In genomic region chr17:14604920-14605599, GRCh38 we compare ENCODE assay signal across 10 cellular contexts.
DNase-seq lines count a peak whose midpoint lies in the region; ATAC-seq and TF ChIP-seq lines count a peak whose summit lies in the region.
"Had no signal": no experiment of that assay in that cellular context is flagged by ENCODE, and none has a peak within 500 bp of the region (broad histone marks: within the 10 kb centered on the region; RNA-seq: fewer than 3 reads in every experiment).

No MANE protein-coding gene starts in this region.

- no peaks in the 10 kb centered on the region for H3K36me3 Mint-ChIP-seq in activated naive CD8-positive, alpha-beta T cell treated with anti-CD3 and anti-CD28 coated beads, Interleukin-2, amount 50 U/mL, for 24 hours (ENCODE audit: low read depth)
- no peaks in the 10 kb centered on the region for H3K36me3 Mint-ChIP-seq in activated naive CD8-positive, alpha-beta T cell treated with anti-CD3 and anti-CD28 coated beads for 36 hours

- H3K36me3 ChIP-seq in adrenal gland (replicated peaks in 1 of 2) (no peaks in the 10 kb centered on the region), lower lobe of right lung (no peaks in the 10 kb centered on the region), H7 (replicated peaks; ENCODE audit: control insufficient read depth, insufficient read depth, low read length) (no peaks in the 10 kb centered on the region)

- peak overlapping the region; percentile 46 for H3K27ac Mint-ChIP-seq in activated naive CD8-positive, alpha-beta T cell treated with anti-CD3 and anti-CD28 coated beads, Interleukin-2, amount 50 U/mL, for 24 hours
- no peak overlapping the region for H3K27ac Mint-ChIP-seq in activated naive CD8-positive, alpha-beta T cell treated with anti-CD3 and anti-CD28 coated beads for 36 hours

- H3K27me3 ChIP-seq in adrenal gland (no peaks in the 10 kb centered on the region), lower lobe of right lung (ENCODE audit: low read depth) (no peaks in the 10 kb centered on the region), H7 (ENCODE audit: control insufficient read depth, insufficient read depth, low read length) (no peaks in the 10 kb centered on the region)

- no peak for TF ChIP-seq POLR2A in adrenal gland (IDR thresholded peaks at IDR 0.05)

- ATAC-seq in activated naive CD8-positive, alpha-beta T cell treated with anti-CD3 and anti-CD28 coated beads, Interleukin-2, amount 50 U/mL, for 24 hours: no peak
- ATAC-seq in lower lobe of right lung (peak; percentile 84 to 94), HG03571 (IDR thresholded peaks at IDR 0.05; ENCODE audit: unreplicated experiment) (no peak)

- no peak for DNase-seq in activated naive CD8-positive, alpha-beta T cell treated with anti-CD3 and anti-CD28 coated beads, Interleukin-2, amount 50 U/mL, for 24 hours
- no peak for DNase-seq in activated naive CD8-positive, alpha-beta T cell treated with anti-CD3 and anti-CD28 coated beads for 36 hours
- DNase-seq in adrenal gland: peak; percentile 25 to 69 (median 50)
- DNase-seq in lower lobe of right lung: peak; percentile 61
- no peak for DNase-seq in H7
- DNase-seq in activated CD4-positive, alpha-beta T cell treated with anti-CD3 and anti-CD28 coated beads, Interleukin-2, amount 50 U/mL, for 1 hour: no peak
- DNase-seq in DMS79 (lab: John Stamatoyannopoulos, UW): no peak
- DNase-seq: NCI-H526 treated with DMSO at 0.1 percent for 48 hours; stimulated activated CD4-positive, alpha-beta T cell treated with anti-CD3 and anti-CD28 coated beads, Interleukin-4, amount 100 ng/mL, for 24 hours had no signal

- no peaks in the 10 kb centered on the region for H3K27me3 Mint-ChIP-seq in activated naive CD8-positive, alpha-beta T cell treated with anti-CD3 and anti-CD28 coated beads, Interleukin-2, amount 50 U/mL, for 24 hours
- no peaks in the 10 kb centered on the region for H3K27me3 Mint-ChIP-seq in activated naive CD8-positive, alpha-beta T cell treated with anti-CD3 and anti-CD28 coated beads for 36 hours

- H3K27ac ChIP-seq in adrenal gland (peak overlapping the region in 2 of 5 donors; percentile 3 to 81), lower lobe of right lung (peak overlapping the region; percentile 44)

- H3K9me3 Mint-ChIP-seq in activated naive CD8-positive, alpha-beta T cell treated with anti-CD3 and anti-CD28 coated beads, Interleukin-2, amount 50 U/mL, for 24 hours: peaks cover 10% of the 10 kb centered on the region
- peaks cover 6% of the 10 kb centered on the region for H3K9me3 Mint-ChIP-seq in activated naive CD8-positive, alpha-beta T cell treated with anti-CD3 and anti-CD28 coated beads for 36 hours

- peaks cover 8% of the 10 kb centered on the region for H3K4me1 Mint-ChIP-seq in activated naive CD8-positive, alpha-beta T cell treated with anti-CD3 and anti-CD28 coated beads, Interleukin-2, amount 50 U/mL, for 24 hours
- H3K4me1 Mint-ChIP-seq in activated naive CD8-positive, alpha-beta T cell treated with anti-CD3 and anti-CD28 coated beads for 36 hours: peaks cover 8% of the 10 kb centered on the region

- no peak overlapping the region for H3K4me3 Mint-ChIP-seq in activated naive CD8-positive, alpha-beta T cell treated with anti-CD3 and anti-CD28 coated beads, Interleukin-2, amount 50 U/mL, for 24 hours
- no peak overlapping the region for H3K4me3 Mint-ChIP-seq in activated naive CD8-positive, alpha-beta T cell treated with anti-CD3 and anti-CD28 coated beads for 36 hours

- H3K9me3 ChIP-seq in adrenal gland (replicated peaks in 1 of 3) (no peaks in the 10 kb centered on the region), lower lobe of right lung (no peaks in the 10 kb centered on the region)

- no peak for TF ChIP-seq CTCF in adrenal gland (IDR thresholded peaks at IDR 0.05)
- TF ChIP-seq CTCF in lower lobe of right lung (IDR thresholded peaks at IDR 0.05): no peak

- H3K4me1 ChIP-seq in adrenal gland (replicated peaks in 1 of 2): no peaks in the 10 kb centered on the region
- no peaks in the 10 kb centered on the region for H3K4me1 ChIP-seq in lower lobe of right lung

- 61 to 67% (median 65%) methylated on average over 13 of the region's 13 CpGs for WGBS in adrenal gland, 4 donors

- intact Hi-C loops in adrenal gland (cut with DNase I) (no loop called here), lower lobe of right lung (cut with DNase I) (no loop called here)

- H3K4me3 ChIP-seq in adrenal gland (no peak overlapping the region), lower lobe of right lung (no peak overlapping the region), H7 (ENCODE audit: insufficient read depth, low read depth, low read length) (no peak overlapping the region)

Comparison
In these comparisons a context has a peak if more than half of its experiments do, and no peak if none do; other contexts are left out.
1. ATAC-seq: peak in lower lobe of right lung (2 of 2); none in activated naive CD8-positive, alpha-beta T cell treated with anti-CD3 and anti-CD28 coated beads, Interleukin-2, amount 50 U/mL, for 24 hours (single experiment) and HG03571 (single experiment).
2. DNase-seq: peak in adrenal gland (7 of 7) and lower lobe of right lung (single experiment); none in activated naive CD8-positive, alpha-beta T cell treated with anti-CD3 and anti-CD28 coated beads, Interleukin-2, amount 50 U/mL, for 24 hours (single experiment), activated naive CD8-positive, alpha-beta T cell treated with anti-CD3 and anti-CD28 coated beads for 36 hours (single experiment), H7 (single experiment), activated CD4-positive, alpha-beta T cell treated with anti-CD3 and anti-CD28 coated beads, Interleukin-2, amount 50 U/mL, for 1 hour (single experiment) and DMS79 (single experiment).